ENCODE assay signal across 8 cellular contexts in genomic region chr19:18279516-18280246, GRCh38. TPM values are rescaled to one million over a fixed set of nuclear protein-coding genes. Genes with fewer than 3 reads are reported as not detected.
DNase-seq lines count a peak whose midpoint lies in the region; FAIRE-seq lines count a peak whose summit lies in the region.

No MANE protein-coding gene starts in this region.

- H3K27ac Mint-ChIP-seq in activated naive CD4-positive, alpha-beta T cell treated with anti-CD3 and anti-CD28 coated beads for 36 hours: peak overlapping the region; percentile 99

- no peaks in the 10 kb centered on the region for H3K9me3 Mint-ChIP-seq in activated naive CD4-positive, alpha-beta T cell treated with anti-CD3 and anti-CD28 coated beads for 36 hours

- no peak overlapping the region for H4K91ac ChIP-seq in neuronal stem cell (ENCODE audit: low read depth, low read length, poor library complexity)

- peaks cover 44% of the 10 kb centered on the region for H3K4me1 Mint-ChIP-seq in activated naive CD4-positive, alpha-beta T cell treated with anti-CD3 and anti-CD28 coated beads for 36 hours (ENCODE audit: low read depth)

- H3K9me3 ChIP-seq in SJSA1 (replicated peaks) (peaks cover 4% of the 10 kb centered on the region; the same call in 1 of the 2 replicates), neuronal stem cell (replicated peaks in 1 of 2; ENCODE audit: control insufficient read depth in 2 of 2, insufficient read depth in 1 of 2, low read depth in 1 of 2, low read length in 2 of 2) (peaks cover 0 to 4% of the 10 kb centered on the region in 2 donors), subcutaneous abdominal adipose tissue (ENCODE audit: control insufficient read depth in 5 of 5, low read length in 5 of 5) (no peaks in the 10 kb centered on the region)

- H3K79me1 ChIP-seq in neuronal stem cell (ENCODE audit: low read depth, low read length): peaks cover 21% of the 10 kb centered on the region

- H3K27ac ChIP-seq in SJSA1 (peak overlapping the region; percentile 41), neuronal stem cell (replicated peaks; ENCODE audit: low read length) (peak overlapping the region; percentile 91), subcutaneous abdominal adipose tissue (ENCODE audit: low read depth, low read length) (peak overlapping the region; percentile 97)

- H3K4me1 ChIP-seq in SJSA1 (replicated peaks) (peaks cover 36% of the 10 kb centered on the region), neuronal stem cell (ENCODE audit: control insufficient read depth in 2 of 2, insufficient read depth in 1 of 2, low read depth in 1 of 2, low read length in 2 of 2) (peaks cover 14 to 17% of the 10 kb centered on the region in 2 donors), subcutaneous abdominal adipose tissue (ENCODE audit: control insufficient read depth in 5 of 5, insufficient read depth in 5 of 5, low read length in 5 of 5) (peaks cover 20 to 58% (median 48%) of the 10 kb centered on the region in 5 donors)

- no peak overlapping the region for H2BK12ac ChIP-seq in neuronal stem cell (ENCODE audit: low read length)

- H2BK15ac ChIP-seq in neuronal stem cell (ENCODE audit: low read length): no peak overlapping the region

- peak overlapping the region; percentile 58 for H3K23ac ChIP-seq in neuronal stem cell (ENCODE audit: low read depth, low read length, poor library complexity)

- DNase-seq in AG08396 (ENCODE audit: low spot score) (peak; percentile 91), GM19240 (ENCODE audit: insufficient read length, low spot score) (peak; percentile 97), MV-4-11 (lab: John Stamatoyannopoulos, UW) (peak; percentile 92), SJSA1 (ENCODE audit: low read depth in 1 of 2, low spot score in 2 of 2) (peak; percentile 95 to 97), frontal cortex (ENCODE audit: low spot score in 2 of 2) (peak; percentile 92), neuronal stem cell (ENCODE audit: low spot score) (peak; percentile 97)
- peak; percentile 96 for DNase-seq in activated naive CD4-positive, alpha-beta T cell treated with anti-CD3 and anti-CD28 coated beads for 36 hours

- H3K36me3 Mint-ChIP-seq in activated naive CD4-positive, alpha-beta T cell treated with anti-CD3 and anti-CD28 coated beads for 36 hours (ENCODE audit: low read depth): peaks cover 18% of the 10 kb centered on the region

- FAIRE-seq in frontal cortex (lab: Jason Lieb, UNC): peak; percentile 37

- peak overlapping the region; percentile 87 for H2BK5ac ChIP-seq in neuronal stem cell (ENCODE audit: low read length)

- H3K4me3 ChIP-seq in SJSA1 (peak overlapping the region; percentile 82), neuronal stem cell (ENCODE audit: low read length in 2 of 2) (peak overlapping the region; percentile 89 to 96), subcutaneous abdominal adipose tissue (ENCODE audit: low read depth in 1 of 5, low read length in 5 of 5) (peak overlapping the region; percentile 81 to 100 (median 99))

- H3K14ac ChIP-seq in neuronal stem cell (ENCODE audit: low read length): peak overlapping the region; percentile 90

- H3K9ac ChIP-seq in neuronal stem cell (ENCODE audit: low read depth, low read length, poor library complexity) (peak overlapping the region; percentile 98), subcutaneous abdominal adipose tissue (ENCODE audit: low read length in 5 of 5) (peak overlapping the region; percentile 94 to 100 (median 99))

- peak overlapping the region; percentile 66 for H3K4me2 ChIP-seq in neuronal stem cell (ENCODE audit: insufficient read depth, low read length, poor library complexity, severe bottlenecking)

- intact Hi-C loops in activated naive CD4-positive, alpha-beta T cell treated with anti-CD3 and anti-CD28 coated beads for 36 hours (cut with micrococcal nuclease): loop anchor here (1.0 to 10.0 kb wide), 10 partner anchors 15 to 555 kb away; partner anchors contain the start of genes KLHL26, LSM4, RAB3A and SSBP4

- H2AK5ac ChIP-seq in neuronal stem cell (ENCODE audit: low read depth, low read length): peak overlapping the region; percentile 93

- peak overlapping the region; percentile 98 for H3K18ac ChIP-seq in neuronal stem cell (ENCODE audit: low read length)

- no peak overlapping the region for H3K4ac ChIP-seq in neuronal stem cell (ENCODE audit: low read length)

- H3K27me3 Mint-ChIP-seq in activated naive CD4-positive, alpha-beta T cell treated with anti-CD3 and anti-CD28 coated beads for 36 hours (ENCODE audit: low read depth): no peaks in the 10 kb centered on the region

- no peak overlapping the region for H2AFZ ChIP-seq in neuronal stem cell (ENCODE audit: low read length)

- CTCF ChIA-PET in activated naive CD4-positive, alpha-beta T cell treated with anti-CD3 and anti-CD28 coated beads for 36 hours (lab: Charles Lee): interaction anchor here (0.6 to 7.0 kb wide), 38 partner anchors 10 to 326 kb away, joined by 3 to 240 read pairs (median 6); partner anchors contain the start of genes LSM4, MPV17L2, RAB3A and SSBP4

- H4K8ac ChIP-seq in neuronal stem cell (ENCODE audit: low read depth, low read length): no peak overlapping the region

- no CpG with 5 or more reads among the region's 55 CpGs for WGBS in neuronal stem cell (ENCODE audit: extremely low coverage in 2 of 2, insufficient read length in 2 of 2, insufficient replicate concordance in 1 of 2), 2 donors

- peak overlapping the region; percentile 95 for H3K4me3 Mint-ChIP-seq in activated naive CD4-positive, alpha-beta T cell treated with anti-CD3 and anti-CD28 coated beads for 36 hours

- H3K27me3 ChIP-seq in SJSA1 (replicated peaks) (no peaks in the 10 kb centered on the region), neuronal stem cell (ENCODE audit: control insufficient read depth in 3 of 3, insufficient read depth in 3 of 3, low read depth in 1 of 3, low read length in 3 of 3) (no peaks in the 10 kb centered on the region), subcutaneous abdominal adipose tissue (ENCODE audit: control insufficient read depth in 5 of 5, insufficient read depth in 4 of 5, low read length in 5 of 5) (no peaks in the 10 kb centered on the region)

- H3K36me3 ChIP-seq in SJSA1: peaks cover 22% of the 10 kb centered on the region
- peaks cover 17 to 28% of the 10 kb centered on the region in 2 donors for H3K36me3 ChIP-seq in neuronal stem cell (replicated peaks in 1 of 2; ENCODE audit: control insufficient read depth in 2 of 2, insufficient read depth in 2 of 2, low read length in 2 of 2)
- peaks cover 0 to 19% (median 16%) of the 10 kb centered on the region in 5 donors for H3K36me3 ChIP-seq in subcutaneous abdominal adipose tissue (ENCODE audit: control insufficient read depth in 5 of 5, insufficient read depth in 5 of 5, low read length in 5 of 5)

- H2BK120ac ChIP-seq in neuronal stem cell (ENCODE audit: low read depth, low read length): no peak overlapping the region

RNA-seq across cellular contexts. Expression of gene JUND, which starts 1.7 kb away (rescaled TPM):
- total RNA-seq in SJSA1 (2014; rRNA removed; shearing (Covaris generic)): 17.2 and 69.6 TPM in 2 replicates
- total RNA-seq in activated naive CD4-positive, alpha-beta T cell treated with anti-CD3 and anti-CD28 coated beads for 36 hours: 100 to 1,000 TPM in 1 of 2 experiments, 10 to 100 TPM in 1; 87.9 to 105 TPM
- total RNA-seq in frontal cortex: 35.5 TPM
- polyA plus RNA-seq in neuronal stem cell (2013, experiment 1 of 2): 126 TPM
- polyA plus RNA-seq in neuronal stem cell (2013, experiment 2 of 2): 119 TPM

RNA-seq across cellular contexts. Expression of gene IQCN, which starts 5.4 kb away (rescaled TPM):
- total RNA-seq in SJSA1 (2014; rRNA removed; shearing (Covaris generic)): 0.13 and 0.22 TPM in 2 replicates
- total RNA-seq in activated naive CD4-positive, alpha-beta T cell treated with anti-CD3 and anti-CD28 coated beads for 36 hours: under 1 TPM in 1 of 2 experiments, not detected in 1; 0.19 TPM
- total RNA-seq in frontal cortex: 0.41 TPM
- polyA plus RNA-seq in neuronal stem cell (2013, experiment 1 of 2): 0.81 TPM
- 1.1 TPM for polyA plus RNA-seq in neuronal stem cell (2013, experiment 2 of 2)

RNA-seq across cellular contexts. Expression of gene LSM4, which starts 43.2 kb away (rescaled TPM):
- total RNA-seq in SJSA1 (2014; rRNA removed; shearing (Covaris generic)): 395 and 478 TPM in 2 replicates
- 100 to 1,000 TPM; 439 to 451 TPM for total RNA-seq in activated naive CD4-positive, alpha-beta T cell treated with anti-CD3 and anti-CD28 coated beads for 36 hours
- 80.3 TPM for total RNA-seq in frontal cortex
- polyA plus RNA-seq in neuronal stem cell (2013, experiment 1 of 2): 355 TPM
- polyA plus RNA-seq in neuronal stem cell (2013, experiment 2 of 2): 349 TPM

RNA-seq across cellular contexts. Expression of gene PDE4C, which starts 53.4 kb away (rescaled TPM):
- total RNA-seq in SJSA1 (2014; rRNA removed; shearing (Covaris generic)): not detected in 2 replicates
- under 1 TPM in 1 of 2 experiments, not detected in 1; 0.10 TPM for total RNA-seq in activated naive CD4-positive, alpha-beta T cell treated with anti-CD3 and anti-CD28 coated beads for 36 hours
- total RNA-seq in frontal cortex: 1.2 TPM
- 0.14 TPM for polyA plus RNA-seq in neuronal stem cell (2013, experiment 1 of 2)
- 0.12 TPM for polyA plus RNA-seq in neuronal stem cell (2013, experiment 2 of 2)

Comparison
In these comparisons a context has a peak if more than half of its experiments do, and no peak if none do; other contexts are left out.
1. Peak in every context shown above with its lines: DNase-seq, H3K4me3 ChIP-seq and H3K27ac ChIP-seq.
2. H3K27ac ChIP-seq: peak in every context shown above with its lines; median percentile 97 in subcutaneous abdominal adipose tissue; 91 in neuronal stem cell; 41 in SJSA1.